Comparison of ENCODE assay signal across 21 cellular contexts in the genomic region with DNA sequence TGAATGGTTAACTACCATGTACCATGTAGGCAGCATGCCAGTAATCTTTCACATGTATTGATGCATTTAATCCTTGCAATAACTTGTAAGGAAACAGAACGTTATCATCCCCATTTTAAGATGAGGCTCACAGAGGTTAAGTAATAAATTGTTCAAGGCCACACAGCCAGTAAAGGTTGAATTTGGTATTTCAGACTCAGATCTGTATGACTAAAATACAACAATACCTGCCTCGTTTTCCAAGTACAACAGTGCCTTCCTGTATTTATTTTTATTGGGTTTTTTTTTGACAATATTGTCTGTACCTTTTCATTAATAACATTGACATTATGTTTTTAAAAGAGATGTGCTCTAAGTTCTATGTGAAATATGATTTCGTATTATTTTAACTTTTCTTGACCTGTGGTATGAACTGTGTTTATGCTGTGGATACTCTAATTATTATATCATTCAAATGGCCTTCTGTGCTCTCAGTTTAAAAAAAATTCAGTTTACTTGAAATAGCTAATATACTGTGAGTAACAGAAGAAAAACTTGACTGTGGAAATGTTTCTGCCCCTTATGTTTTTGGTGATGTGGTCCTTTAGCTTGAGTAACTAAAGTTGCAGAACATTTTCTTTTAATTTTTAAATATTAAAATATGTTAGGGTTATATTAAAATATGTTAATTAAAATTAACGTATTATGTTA. TPM values are rescaled to one million over a fixed set of nuclear protein-coding genes. Genes with fewer than 3 reads are reported as not detected.
DNase-seq lines count a peak whose midpoint lies in the region; ATAC-seq, FAIRE-seq and TF ChIP-seq lines count a peak whose summit lies in the region.
"Had no signal": no experiment of that assay in that cellular context is flagged by ENCODE, and none has a peak within 500 bp of the region (broad histone marks: within the 10 kb centered on the region; RNA-seq: fewer than 3 reads in every experiment).

No MANE protein-coding gene starts in this region.

- DNase-seq in A549 (ENCODE audit: low read depth in 1 of 2, low spot score in 1 of 2): no peak
- peak; percentile 42 for DNase-seq in choroid plexus epithelial cell (ENCODE audit: low read depth)
- DNase-seq in iris pigment epithelial cell (ENCODE audit: low read depth): peak; percentile 68
- DNase-seq in natural killer cell: no peak
- no peak for DNase-seq in activated naive CD8-positive, alpha-beta T cell treated with anti-CD3 and anti-CD28 coated beads for 36 hours
- DNase-seq in NCI-H2171 (lab: John Stamatoyannopoulos, UW): no peak
- DNase-seq in NCI-H345 treated with DMSO at 0.1 percent for 48 hours (lab: John Stamatoyannopoulos, UW; ENCODE audit: unreplicated experiment): no peak
- DNase-seq: DMS 273 treated with DMSO at 0.1 percent for 48 hours, DND-41, GF-D8, KBM-7, NCI-H1105 treated with DMSO at 0.1 percent for 48 hours, NCI-H1694 treated with DMSO at 0.1 percent for 48 hours, NCI-H510A treated with DMSO at 0.1 percent for 48 hours, PC-3, RPMI8226, SHP77 treated with DMSO at 0.1 percent for 48 hours had no signal

- peak; percentile 63 for FAIRE-seq in A549 (lab: Jason Lieb, UNC)
- FAIRE-seq in G401.6 (lab: Jason Lieb, UNC): peak; percentile 66

- H3K4me1 ChIP-seq in A549: no peaks in the 10 kb centered on the region

- H3K27ac ChIP-seq in A549: no peak overlapping the region

- H3K27me3 Mint-ChIP-seq in natural killer cell (ENCODE audit: low read depth in 2 of 2): no peaks in the 10 kb centered on the region
- no peaks in the 10 kb centered on the region for H3K27me3 Mint-ChIP-seq in activated naive CD8-positive, alpha-beta T cell treated with anti-CD3 and anti-CD28 coated beads for 36 hours

- H3K4me2 ChIP-seq in A549: no peak overlapping the region
- H3K4me2 ChIP-seq: GM23338 had no signal

- POLR2A ChIA-PET in A549 (lab: Yijun Ruan, JAX): interaction anchor here (1.4 kb wide), 1 partner anchor 40 kb away, joined by 4 read pairs; a partner anchor contains a TSS

- no peak overlapping the region for H3K27ac Mint-ChIP-seq in natural killer cell
- no peak overlapping the region for H3K27ac Mint-ChIP-seq in activated naive CD8-positive, alpha-beta T cell treated with anti-CD3 and anti-CD28 coated beads for 36 hours
- H3K27ac Mint-ChIP-seq: CD14-positive monocyte had no signal

- no peaks in the 10 kb centered on the region for H3K9me3 Mint-ChIP-seq in natural killer cell
- no peaks in the 10 kb centered on the region for H3K9me3 Mint-ChIP-seq in activated naive CD8-positive, alpha-beta T cell treated with anti-CD3 and anti-CD28 coated beads for 36 hours
- H3K9me3 Mint-ChIP-seq: CD14-positive monocyte, GM23338 had no signal

- TF ChIP-seq EP300 in A549 (IDR thresholded peaks at IDR 0.05): no peak

- peaks cover 9 to 12% of the 10 kb centered on the region in 2 donors for H3K4me1 Mint-ChIP-seq in natural killer cell
- H3K4me1 Mint-ChIP-seq in activated naive CD8-positive, alpha-beta T cell treated with anti-CD3 and anti-CD28 coated beads for 36 hours: no peaks in the 10 kb centered on the region

- TF ChIP-seq CTCF in A549 (IDR thresholded peaks at IDR 0.05): no peak
- no peak for TF ChIP-seq CTCF in choroid plexus epithelial cell (conservative IDR thresholded peaks at IDR 0.05; ENCODE audit: low read depth, low read length)
- TF ChIP-seq CTCF in natural killer cell (IDR thresholded peaks at IDR 0.05): no peak

- no peak for TF ChIP-seq RAD21 in A549 (conservative IDR thresholded peaks at IDR 0.05 in 1 of 2, IDR thresholded peaks at IDR 0.05 in 1 of 2)

- CTCF ChIA-PET in A549 (lab: Yijun Ruan, JAX): interaction anchor here (1.6 to 1.7 kb wide), 2 partner anchors 8 to 483 kb away, joined by 4 read pairs; no protein-coding TSS in a partner anchor

- H3K4me3 ChIP-seq in A549 (no peak overlapping the region), choroid plexus epithelial cell (ENCODE audit: low read depth, low read length) (no peak overlapping the region)
- H3K4me3 ChIP-seq: GM23338 had no signal

- no peak for TF ChIP-seq POLR2A in A549 (IDR thresholded peaks at IDR 0.05; ENCODE audit: low read length)

- ATAC-seq in A549: no peak
- no peak for ATAC-seq in natural killer cell
- ATAC-seq: GM23338, PC-3, SK-N-SH treated with all-trans-retinoic acid at 6 μM for 48 hours had no signal

- intact Hi-C loops in natural killer cell (cut with micrococcal nuclease): no loop called here

- H3K36me3 Mint-ChIP-seq in natural killer cell: peaks cover 36% of the 10 kb centered on the region
- peaks cover 11% of the 10 kb centered on the region for H3K36me3 Mint-ChIP-seq in activated naive CD8-positive, alpha-beta T cell treated with anti-CD3 and anti-CD28 coated beads for 36 hours

- H3K9me3 ChIP-seq in A549: no peaks in the 10 kb centered on the region

- H3K4me3 Mint-ChIP-seq in natural killer cell: no peak overlapping the region
- H3K4me3 Mint-ChIP-seq in activated naive CD8-positive, alpha-beta T cell treated with anti-CD3 and anti-CD28 coated beads for 36 hours: no peak overlapping the region
- H3K4me3 Mint-ChIP-seq: CD14-positive monocyte, GM23338 had no signal

- 79% methylated on average over 4 of the region's 4 CpGs for WGBS in A549 (ENCODE audit: missing lambda C conversion rate)

TF ChIP-seq in A549, 52 proteins besides CTCF, POLR2A, EP300 and RAD21:
- no peak for TF ChIP-seq HEYL (CRISPR knock-in tag; IDR thresholded peaks at IDR 0.05)
- no peak for TF ChIP-seq NR3C1 (IDR thresholded peaks at IDR 0.05)
- no peak for TF ChIP-seq FOSB (CRISPR knock-in tag; IDR thresholded peaks at IDR 0.05)
- TF ChIP-seq, protein P1, sequence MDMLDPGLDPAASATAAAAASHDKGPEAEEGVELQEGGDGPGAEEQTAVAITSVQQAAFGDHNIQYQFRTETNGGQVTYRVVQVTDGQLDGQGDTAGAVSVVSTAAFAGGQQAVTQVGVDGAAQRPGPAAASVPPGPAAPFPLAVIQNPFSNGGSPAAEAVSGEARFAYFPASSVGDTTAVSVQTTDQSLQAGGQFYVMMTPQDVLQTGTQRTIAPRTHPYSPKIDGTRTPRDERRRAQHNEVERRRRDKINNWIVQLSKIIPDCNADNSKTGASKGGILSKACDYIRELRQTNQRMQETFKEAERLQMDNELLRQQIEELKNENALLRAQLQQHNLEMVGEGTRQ (IDR thresholded peaks at IDR 0.05): no peak
- no peak for TF ChIP-seq MAFK (IDR thresholded peaks at IDR 0.05; ENCODE audit: partially characterized antibody)

RNA-seq across cellular contexts. Expression of a gene that starts 39.7 kb away (rescaled TPM):
- 151 and 192 TPM in 2 replicates for polyA plus RNA-seq in A549 (2011; rRNA removed)
- polyA plus RNA-seq in A549 (2012; cell fraction: cytosol; rRNA removed): 52.7 and 53.2 TPM in 2 replicates
- polyA plus RNA-seq in A549 (2012; cell fraction: nucleus; rRNA removed): 43.1 and 56.8 TPM in 2 replicates
- polyA plus RNA-seq in A549 (2017; fragmentation: RNase III; extraction: RNeasy Plus Mini Kit Qiagen cat#74134 plus additional on column Dnase treatment): 123 to 125 TPM (median 125 TPM) in 3 replicates
- 60.3 and 64.8 TPM in 2 replicates for polyA minus RNA-seq in A549 (2011; rRNA and poly(A)+ RNA removed)
- 10 to 100 TPM; 52.9 to 61.8 (median 57.4) TPM for total RNA-seq in natural killer cell
- 10 to 100 TPM; 85.0 to 85.5 TPM for total RNA-seq in activated naive CD8-positive, alpha-beta T cell treated with anti-CD3 and anti-CD28 coated beads for 36 hours

RNA-seq across cellular contexts. Expression of a gene that starts 54.5 kb away (rescaled TPM):
- polyA plus RNA-seq in A549 (2011; rRNA removed) (not detected in 2 replicates), A549 (2017; fragmentation: RNase III; extraction: RNeasy Plus Mini Kit Qiagen cat#74134 plus additional on column Dnase treatment) (not detected in 3 replicates)
- polyA plus RNA-seq in A549 (2012; cell fraction: cytosol; rRNA removed): 0.01 and 0.03 TPM in 2 replicates
- polyA plus RNA-seq in A549 (2012; cell fraction: nucleus; rRNA removed): not detected in 2 replicates
- not detected in 2 replicates for polyA minus RNA-seq in A549 (2011; rRNA and poly(A)+ RNA removed)
- not detected for total RNA-seq in natural killer cell
- total RNA-seq in activated naive CD8-positive, alpha-beta T cell treated with anti-CD3 and anti-CD28 coated beads for 36 hours: not detected
- total RNA-seq: PC-3 had no signal
- polyA plus RNA-seq: CD14-positive monocyte had no signal

Comparison
In these comparisons a context has a peak if more than half of its experiments do, and no peak if none do; other contexts are left out.
1. DNase-seq: peak in choroid plexus epithelial cell (single experiment) and iris pigment epithelial cell (single experiment); none in A549 (0 of 2), natural killer cell (single experiment), activated naive CD8-positive, alpha-beta T cell treated with anti-CD3 and anti-CD28 coated beads for 36 hours (single experiment), NCI-H2171 (single experiment) and NCI-H345 treated with DMSO at 0.1 percent for 48 hours (single experiment).